16 cellular contexts compared by ENCODE assay signal in the genomic region with DNA sequence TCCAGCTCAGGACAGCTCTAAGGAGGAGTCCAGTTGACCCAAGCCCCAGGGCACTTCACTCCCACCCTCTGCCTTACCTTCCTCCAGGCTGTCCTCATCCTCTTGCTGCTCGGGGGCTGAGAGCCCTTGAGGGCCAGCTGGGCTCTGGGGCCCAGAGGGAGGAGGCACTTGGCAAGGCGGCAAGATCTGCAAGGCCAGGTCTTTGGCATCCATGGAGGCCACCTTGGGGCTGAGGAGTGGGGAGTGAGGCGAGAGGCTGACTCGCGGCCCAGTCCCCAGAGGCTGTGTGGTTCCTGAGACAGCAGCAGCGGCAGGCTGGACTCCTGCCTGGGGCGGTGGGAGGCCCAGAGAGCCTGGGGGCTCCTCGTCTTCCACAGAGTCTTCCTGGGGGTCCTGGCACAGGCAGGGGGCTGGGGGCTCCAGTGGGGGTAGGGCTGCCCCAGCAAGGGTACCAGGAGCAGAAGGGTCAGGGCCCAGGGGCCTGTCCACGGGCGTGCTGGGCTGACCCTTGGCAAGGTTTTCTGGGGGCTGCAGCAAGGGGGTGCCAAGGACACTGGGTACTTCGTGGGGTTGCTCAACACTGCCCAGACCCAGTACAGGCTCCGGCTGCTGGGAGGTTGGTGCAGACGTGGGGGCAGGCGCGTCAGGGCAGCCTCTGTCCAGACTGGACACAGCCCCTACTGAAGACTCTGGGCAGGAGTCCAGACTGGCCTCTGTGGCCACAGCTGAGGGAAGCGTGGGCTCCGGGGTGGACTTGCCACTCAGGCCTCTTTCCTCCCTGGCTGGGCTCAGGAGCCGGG. TPM values are rescaled to one million over a fixed set of nuclear protein-coding genes. Genes with fewer than 3 reads are reported as not detected.
DNase-seq lines count a peak whose midpoint lies in the region; ATAC-seq and TF ChIP-seq lines count a peak whose summit lies in the region.
"Had no signal": no experiment of that assay in that cellular context is flagged by ENCODE, and none has a peak within 500 bp of the region (broad histone marks: within the 10 kb centered on the region; RNA-seq: fewer than 3 reads in every experiment).

No MANE protein-coding gene starts in this region.

- intact Hi-C loops in adrenal gland (cut with DNase I) (loop anchor here in 1 of 2 donors (1.0 kb wide), 1 partner anchor 41 kb away; no protein-coding TSS in a partner anchor), left cardiac atrium (cut with DNase I) (no loop called here), psoas muscle (cut with DNase I) (no loop called here)

- H3K4me1 ChIP-seq in adrenal gland (replicated peaks in 1 of 2) (peaks cover 0 to 12% of the 10 kb centered on the region in 2 donors), psoas muscle (no peaks in the 10 kb centered on the region)

- WGBS in adrenal gland, 4 donors: 38 to 54% (median 50%) methylated on average over 4 to 18 of the region's 18 CpGs
- WGBS in psoas muscle, 3 donors: 58 to 64% (median 59%) methylated on average over 17 to 18 of the region's 18 CpGs

- H3K9me3 ChIP-seq in adrenal gland (replicated peaks in 1 of 3) (no peaks in the 10 kb centered on the region), psoas muscle (no peaks in the 10 kb centered on the region)

- peak overlapping the region in 1 of 5 donors; percentile 22 for H3K27ac ChIP-seq in adrenal gland
- no peak overlapping the region for H3K27ac ChIP-seq in psoas muscle

- H3K4me3 ChIP-seq in adrenal gland: no peak overlapping the region
- H3K4me3 ChIP-seq in psoas muscle: no peak overlapping the region

- DNase-seq in LHCN-M2 (ENCODE audit: low read depth) (peak; percentile 78), adrenal gland (peak; percentile 44 to 74 (median 59)), left cardiac atrium (peak; percentile 49), psoas muscle (peak in 1 of 2 donors; percentile 50), AG08396 (ENCODE audit: low spot score) (no peak), hepatic stellate cell (ENCODE audit: low spot score) (no peak)
- DNase-seq: activated CD4-positive, alpha-beta T cell treated with anti-CD3 and anti-CD28 coated beads, Interleukin-2, amount 50 U/mL, for 1 hour; activated naive CD4-positive, alpha-beta T cell; cerebellar nuclear complex; HCEC 1CT; immature natural killer cell; naive B cell; NCI-H1048; NCI-H226 had no signal

- H3K36me3 ChIP-seq in adrenal gland (replicated peaks in 1 of 2) (peaks cover 0 to 6% of the 10 kb centered on the region in 2 donors), psoas muscle (ENCODE audit: insufficient read depth in 1 of 2, low read depth in 1 of 2) (peaks cover 0 to 8% of the 10 kb centered on the region in 2 donors)

- H3K27me3 ChIP-seq in adrenal gland: no peaks in the 10 kb centered on the region
- H3K27me3 ChIP-seq in psoas muscle (ENCODE audit: insufficient read depth in 3 of 3, low read length in 2 of 3): peaks cover 0 to 1% (median 0%) of the 10 kb centered on the region in 3 donors

- ATAC-seq in left cardiac atrium: peak; percentile 29 to 77
- peak; percentile 14 to 49 (median 18) for ATAC-seq in psoas muscle
- no peak for ATAC-seq in GM18909 (IDR thresholded peaks at IDR 0.05; ENCODE audit: poor library complexity, unreplicated experiment)

- TF ChIP-seq POLR2A in adrenal gland (IDR thresholded peaks at IDR 0.05): no peak

- TF ChIP-seq CTCF in adrenal gland (IDR thresholded peaks at IDR 0.05): no peak
- TF ChIP-seq CTCF in psoas muscle (IDR thresholded peaks at IDR 0.05): no peak

RNA-seq across cellular contexts. Expression of gene NACAD, which starts 6.5 kb away (rescaled TPM):
- total RNA-seq in LHCN-M2 (2014; rRNA removed) (2.6 and 2.9 TPM in 2 replicates), adrenal gland (1 to 10 TPM in 7 of 8 donors, under 1 TPM in 1; 0.93 to 8.4 (median 2.1) TPM), left cardiac atrium (1 to 10 TPM; 3.9 to 5.5 TPM), psoas muscle (1 to 10 TPM; 1.1 to 1.4 (median 1.2) TPM)
- polyA plus RNA-seq in LHCN-M2 (2012): 4.8 TPM
- polyA plus RNA-seq in adrenal gland (10 to 100 TPM in 1 of 3 donors, 1 to 10 TPM in 2; 2.3 to 12.1 (median 3.8) TPM), psoas muscle (under 1 TPM; 0.23 to 0.51 (median 0.33) TPM)
- total RNA-seq: OCI-LY7 had no signal

RNA-seq across cellular contexts. Expression of gene TBRG4, which starts 29.3 kb away (rescaled TPM):
- total RNA-seq in LHCN-M2 (2014; rRNA removed) (107 and 120 TPM in 2 replicates), adrenal gland (10 to 100 TPM; 41.4 to 78.3 (median 54.1) TPM), left cardiac atrium (10 to 100 TPM; 59.0 to 66.9 TPM), psoas muscle (100 to 1,000 TPM in 1 of 4 donors, 10 to 100 TPM in 3; 70.9 to 127 (median 84.1) TPM)
- 64.1 TPM for polyA plus RNA-seq in LHCN-M2 (2012)
- polyA plus RNA-seq in adrenal gland (10 to 100 TPM; 49.1 to 85.8 (median 58.4) TPM), psoas muscle (100 to 1,000 TPM in 2 of 3 donors, 10 to 100 TPM in 1; 90.4 to 195 (median 130) TPM)

Comparison
In these comparisons a context has a peak if more than half of its experiments do, and no peak if none do; other contexts are left out.
1. DNase-seq: peak in LHCN-M2 (single experiment), adrenal gland (7 of 7) and left cardiac atrium (single experiment); none in AG08396 (single experiment) and hepatic stellate cell (single experiment).